31 cellular contexts compared by ENCODE assay signal in genomic region chr18:25862881-25863600, GRCh38.
DNase-seq lines count a peak whose midpoint lies in the region; ATAC-seq and TF ChIP-seq lines count a peak whose summit lies in the region.
"Had no signal": no experiment of that assay in that cellular context is flagged by ENCODE, and none has a peak within 500 bp of the region (broad histone marks: within the 10 kb centered on the region; RNA-seq: fewer than 3 reads in every experiment).

No MANE protein-coding gene starts in this region.

- H3K4me3 ChIP-seq in mammary epithelial cell (replicated peaks in 1 of 3; ENCODE audit: insufficient read depth in 1 of 3, low read depth in 2 of 3, low read length in 3 of 3) (no peak overlapping the region), mesenchymal stem cell (ENCODE audit: insufficient read depth in 1 of 2, low read depth in 1 of 2, low read length in 2 of 2) (peak overlapping the region in 1 of 2 experiments; percentile 12)
- H3K4me3 ChIP-seq: dorsolateral prefrontal cortex, esophagus squamous epithelium, GM12878, spleen, tibial artery had no signal

- dilution Hi-C loops in mammary epithelial cell (cut with HindIII; ENCODE audit: low sequenced_read_pairs), result no loop called here

- no peak overlapping the region for H2BK5ac ChIP-seq in mesenchymal stem cell (ENCODE audit: low read depth, low read length, poor library complexity, severe bottlenecking)

- BruUV-seq in mammary epithelial cell (replicated peaks; lab: Mats Ljungman, UMichigan), result no TSS peak

- H3K4me1 ChIP-seq in mammary epithelial cell (ENCODE audit: insufficient read depth, low read length) (peaks cover 5% of the 10 kb centered on the region), mesenchymal stem cell (ENCODE audit: control insufficient read depth, insufficient read depth, low read depth, low read length) (no peaks in the 10 kb centered on the region)
- H3K4me1 ChIP-seq: BE2C, esophagus squamous epithelium, parathyroid adenoma, spleen, tibial artery had no signal

- no peaks in the 10 kb centered on the region for H4K20me1 ChIP-seq in mammary epithelial cell (ENCODE audit: insufficient read depth, low read length)

- H2AK5ac ChIP-seq in mesenchymal stem cell (ENCODE audit: low read length, severe bottlenecking), result no peak overlapping the region

- no peak for ATAC-seq in GM19324 (IDR thresholded peaks at IDR 0.05; ENCODE audit: low FRiP score, unreplicated experiment)
- no peak for ATAC-seq in HG02759 (IDR thresholded peaks at IDR 0.05; ENCODE audit: unreplicated experiment)
- ATAC-seq: activated CD8-positive, alpha-beta T cell treated with anti-CD3 and anti-CD28 coated beads for 36 hours; GM12878; right cardiac atrium had no signal

- no peaks in the 10 kb centered on the region for H3K79me1 ChIP-seq in mesenchymal stem cell (replicated peaks; ENCODE audit: low read length, poor library complexity, severe bottlenecking)

- no peak overlapping the region for H2BK12ac ChIP-seq in mesenchymal stem cell (ENCODE audit: low read length in 2 of 2)

- CTCF ChIA-PET in mammary epithelial cell (lab: Charles Lee; ENCODE audit: low non-redundant PET), result no interaction called here

- H3K23ac ChIP-seq in mesenchymal stem cell (ENCODE audit: low read length in 2 of 2), result no peak overlapping the region

- intact Hi-C loops in mammary epithelial cell (cut with micrococcal nuclease), result no loop called here

- H3K4ac ChIP-seq in mesenchymal stem cell (ENCODE audit: low read depth in 1 of 2, low read length in 2 of 2), result no peak overlapping the region

- H2BK15ac ChIP-seq in mesenchymal stem cell (ENCODE audit: low read depth, poor library complexity, severe bottlenecking), result no peak overlapping the region

- H4K91ac ChIP-seq in mesenchymal stem cell (ENCODE audit: low read length), result no peak overlapping the region

- peak overlapping the region; percentile 13 for H2AFZ ChIP-seq in mammary epithelial cell (ENCODE audit: low read depth, low read length)
- no peak overlapping the region for H2AFZ ChIP-seq in mesenchymal stem cell (ENCODE audit: low read depth, low read length)
- H2AFZ ChIP-seq: parathyroid adenoma had no signal

- H3K36me3 ChIP-seq in mammary epithelial cell (ENCODE audit: insufficient read depth, low read length) (no peaks in the 10 kb centered on the region), mesenchymal stem cell (ENCODE audit: control insufficient read depth in 1 of 2, insufficient read depth in 2 of 2, low read depth in 1 of 2, low read length in 2 of 2) (no peaks in the 10 kb centered on the region)
- H3K36me3 ChIP-seq: BE2C, esophagus squamous epithelium, spleen, tibial artery had no signal

- in situ Hi-C loops in mammary epithelial cell (cut with MboI; ENCODE audit: low sequenced_read_pairs in 2 of 2), result no loop called here

- no peak overlapping the region for H4K8ac ChIP-seq in mesenchymal stem cell (ENCODE audit: low read length)

- H3K4me2 ChIP-seq in mammary epithelial cell (ENCODE audit: insufficient read depth, low read depth, low read length) (peak overlapping the region; percentile 53), mesenchymal stem cell (ENCODE audit: low read length, poor library complexity, severe bottlenecking) (no peak overlapping the region)

- H3K9ac ChIP-seq in mammary epithelial cell (ENCODE audit: insufficient read depth, low read length) (no peak overlapping the region), mesenchymal stem cell (ENCODE audit: low read length) (peak overlapping the region; percentile 16)
- H3K9ac ChIP-seq: parathyroid adenoma had no signal

- WGBS in mammary epithelial cell (ENCODE audit: low coverage, missing lambda C conversion rate), result 4% methylated on average over 9 of the region's 9 CpGs
- WGBS in mesenchymal stem cell, result 96% methylated on average over 7 of the region's 9 CpGs

- peak; percentile 14 for DNase-seq in AG09319 (ENCODE audit: extremely low read depth, low read depth)
- peak; percentile 21 for DNase-seq in H4 (ENCODE audit: low spot score)
- DNase-seq in mammary epithelial cell, result peak; percentile 35
- no peak for DNase-seq in mesenchymal stem cell
- DNase-seq in T-helper 1 cell, result no peak
- no peak for DNase-seq in activated CD4-positive, alpha-beta T cell treated with anti-CD3 and anti-CD28 coated beads, Interleukin-2, amount 50 U/mL, for 1 hour
- DNase-seq: activated CD4-positive, alpha-beta T cell treated with anti-CD3 and anti-CD28 coated beads for 1 hour; activated CD8-positive, alpha-beta memory T cell treated with anti-CD3 and anti-CD28 coated beads, Interleukin-2, amount 50 U/mL, for 48 hours; activated CD8-positive, alpha-beta T cell treated with anti-CD3 and anti-CD28 coated beads for 36 hours; activated naive CD4-positive, alpha-beta T cell treated with Interleukin-2 at 50 U/mL for 16 hours; BE2C; CD8-positive, alpha-beta memory T cell; cerebellar nuclear complex; DMS 273 treated with DMSO at 0.1 percent for 48 hours; dorsolateral prefrontal cortex; EL; esophagus squamous epithelium; hippocampal formation; KBM-7; NCI-H2029; NCI-H524 treated with DMSO at 0.1 percent for 48 hours; NK-92 treated with Interleukin-12 subunit alpha and Interleukin-12 subunit beta, amount 100 ng/mL, for 24 hours; right cardiac atrium; spleen; stimulated activated CD4-positive, alpha-beta T cell treated with anti-CD3 and anti-CD28 coated beads, Interleukin-2, amount 100 ng/mL, for 24 hours; stimulated activated CD8-positive, alpha-beta memory T cell treated with anti-CD3 and anti-CD28 coated beads, Interleukin-4, amount 100 ng/mL, for 48 hours; tibial artery had no signal

- H3K79me2 ChIP-seq in mammary epithelial cell (ENCODE audit: insufficient read depth, low read length), result no peaks in the 10 kb centered on the region
- H3K79me2 ChIP-seq: parathyroid adenoma had no signal

- no peak overlapping the region for H2BK120ac ChIP-seq in mesenchymal stem cell (ENCODE audit: low read depth, low read length)

- no peak overlapping the region for H3K14ac ChIP-seq in mesenchymal stem cell (ENCODE audit: low read length in 2 of 2)

- H3K27ac ChIP-seq in mammary epithelial cell (ENCODE audit: insufficient read depth, low read depth, low read length) (no peak overlapping the region), mesenchymal stem cell (ENCODE audit: low read length, poor library complexity, severe bottlenecking) (no peak overlapping the region)
- H3K27ac ChIP-seq: dorsolateral prefrontal cortex, esophagus squamous epithelium, parathyroid adenoma, spleen, tibial artery had no signal

- H3K18ac ChIP-seq in mesenchymal stem cell (ENCODE audit: low read depth in 1 of 2, low read length in 2 of 2), result no peak overlapping the region

- H3K27me3 ChIP-seq in mammary epithelial cell (ENCODE audit: insufficient read depth, low read length) (no peaks in the 10 kb centered on the region), mesenchymal stem cell (ENCODE audit: control insufficient read depth in 1 of 2, insufficient read depth in 1 of 2, low read length in 2 of 2) (peaks cover 0 to 12% of the 10 kb centered on the region in 2 experiments)
- H3K27me3 ChIP-seq: BE2C, spleen, tibial artery had no signal

- TF ChIP-seq CTCF in AG09319 (IDR thresholded peaks at IDR 0.05; ENCODE audit: low read depth, low read length), result no peak
- no peak for TF ChIP-seq CTCF in mammary epithelial cell (conservative IDR thresholded peaks at IDR 0.05 in 1 of 2, IDR thresholded peaks at IDR 0.05 in 1 of 2; ENCODE audit: extremely low read depth in 1 of 2, insufficient read depth in 1 of 2, low read depth in 1 of 2, low read length in 2 of 2)

- H3K9me3 ChIP-seq in mammary epithelial cell (replicated peaks; ENCODE audit: insufficient read depth, low read length) (no peaks in the 10 kb centered on the region), mesenchymal stem cell (ENCODE audit: control insufficient read depth, low read length) (peaks cover 3% of the 10 kb centered on the region)
- H3K9me3 ChIP-seq: BE2C, tibial artery had no signal

Comparison
In these comparisons a context has a peak if more than half of its experiments do, and no peak if none do; other contexts are left out.
1. DNase-seq: peak in AG09319 (single experiment), H4 (single experiment) and mammary epithelial cell (single experiment); none in mesenchymal stem cell (single experiment), T-helper 1 cell (0 of 5) and activated CD4-positive, alpha-beta T cell treated with anti-CD3 and anti-CD28 coated beads, Interleukin-2, amount 50 U/mL, for 1 hour (single experiment).